Comparison of ENCODE assay signal across 1 cellular context in the genomic region with DNA sequence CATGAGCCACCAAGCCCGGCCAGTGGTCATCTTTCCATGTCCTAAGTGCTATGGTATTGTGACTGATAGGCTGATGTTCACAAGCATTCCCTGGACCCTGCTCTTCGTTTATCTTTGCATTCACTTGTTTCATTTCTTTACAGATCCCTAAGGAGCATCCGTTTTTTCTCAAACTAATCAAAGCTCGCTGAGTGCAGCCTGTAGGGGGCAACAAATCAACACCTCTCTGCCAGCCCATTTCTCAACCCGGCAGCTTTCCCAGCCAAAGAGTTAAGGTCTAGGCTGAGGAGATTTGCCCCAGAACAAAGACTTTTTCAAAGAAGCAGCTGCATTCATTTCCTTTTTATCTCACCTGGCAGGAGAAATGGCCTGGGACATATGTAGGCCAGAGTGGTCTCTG.
TF ChIP-seq lines count a peak whose summit lies in the region.

No MANE protein-coding gene starts in this region.

TF ChIP-seq in H1, 55 proteins besides CTCF, POLR2A, EP300 and RAD21:
- TF ChIP-seq, protein P1, sequence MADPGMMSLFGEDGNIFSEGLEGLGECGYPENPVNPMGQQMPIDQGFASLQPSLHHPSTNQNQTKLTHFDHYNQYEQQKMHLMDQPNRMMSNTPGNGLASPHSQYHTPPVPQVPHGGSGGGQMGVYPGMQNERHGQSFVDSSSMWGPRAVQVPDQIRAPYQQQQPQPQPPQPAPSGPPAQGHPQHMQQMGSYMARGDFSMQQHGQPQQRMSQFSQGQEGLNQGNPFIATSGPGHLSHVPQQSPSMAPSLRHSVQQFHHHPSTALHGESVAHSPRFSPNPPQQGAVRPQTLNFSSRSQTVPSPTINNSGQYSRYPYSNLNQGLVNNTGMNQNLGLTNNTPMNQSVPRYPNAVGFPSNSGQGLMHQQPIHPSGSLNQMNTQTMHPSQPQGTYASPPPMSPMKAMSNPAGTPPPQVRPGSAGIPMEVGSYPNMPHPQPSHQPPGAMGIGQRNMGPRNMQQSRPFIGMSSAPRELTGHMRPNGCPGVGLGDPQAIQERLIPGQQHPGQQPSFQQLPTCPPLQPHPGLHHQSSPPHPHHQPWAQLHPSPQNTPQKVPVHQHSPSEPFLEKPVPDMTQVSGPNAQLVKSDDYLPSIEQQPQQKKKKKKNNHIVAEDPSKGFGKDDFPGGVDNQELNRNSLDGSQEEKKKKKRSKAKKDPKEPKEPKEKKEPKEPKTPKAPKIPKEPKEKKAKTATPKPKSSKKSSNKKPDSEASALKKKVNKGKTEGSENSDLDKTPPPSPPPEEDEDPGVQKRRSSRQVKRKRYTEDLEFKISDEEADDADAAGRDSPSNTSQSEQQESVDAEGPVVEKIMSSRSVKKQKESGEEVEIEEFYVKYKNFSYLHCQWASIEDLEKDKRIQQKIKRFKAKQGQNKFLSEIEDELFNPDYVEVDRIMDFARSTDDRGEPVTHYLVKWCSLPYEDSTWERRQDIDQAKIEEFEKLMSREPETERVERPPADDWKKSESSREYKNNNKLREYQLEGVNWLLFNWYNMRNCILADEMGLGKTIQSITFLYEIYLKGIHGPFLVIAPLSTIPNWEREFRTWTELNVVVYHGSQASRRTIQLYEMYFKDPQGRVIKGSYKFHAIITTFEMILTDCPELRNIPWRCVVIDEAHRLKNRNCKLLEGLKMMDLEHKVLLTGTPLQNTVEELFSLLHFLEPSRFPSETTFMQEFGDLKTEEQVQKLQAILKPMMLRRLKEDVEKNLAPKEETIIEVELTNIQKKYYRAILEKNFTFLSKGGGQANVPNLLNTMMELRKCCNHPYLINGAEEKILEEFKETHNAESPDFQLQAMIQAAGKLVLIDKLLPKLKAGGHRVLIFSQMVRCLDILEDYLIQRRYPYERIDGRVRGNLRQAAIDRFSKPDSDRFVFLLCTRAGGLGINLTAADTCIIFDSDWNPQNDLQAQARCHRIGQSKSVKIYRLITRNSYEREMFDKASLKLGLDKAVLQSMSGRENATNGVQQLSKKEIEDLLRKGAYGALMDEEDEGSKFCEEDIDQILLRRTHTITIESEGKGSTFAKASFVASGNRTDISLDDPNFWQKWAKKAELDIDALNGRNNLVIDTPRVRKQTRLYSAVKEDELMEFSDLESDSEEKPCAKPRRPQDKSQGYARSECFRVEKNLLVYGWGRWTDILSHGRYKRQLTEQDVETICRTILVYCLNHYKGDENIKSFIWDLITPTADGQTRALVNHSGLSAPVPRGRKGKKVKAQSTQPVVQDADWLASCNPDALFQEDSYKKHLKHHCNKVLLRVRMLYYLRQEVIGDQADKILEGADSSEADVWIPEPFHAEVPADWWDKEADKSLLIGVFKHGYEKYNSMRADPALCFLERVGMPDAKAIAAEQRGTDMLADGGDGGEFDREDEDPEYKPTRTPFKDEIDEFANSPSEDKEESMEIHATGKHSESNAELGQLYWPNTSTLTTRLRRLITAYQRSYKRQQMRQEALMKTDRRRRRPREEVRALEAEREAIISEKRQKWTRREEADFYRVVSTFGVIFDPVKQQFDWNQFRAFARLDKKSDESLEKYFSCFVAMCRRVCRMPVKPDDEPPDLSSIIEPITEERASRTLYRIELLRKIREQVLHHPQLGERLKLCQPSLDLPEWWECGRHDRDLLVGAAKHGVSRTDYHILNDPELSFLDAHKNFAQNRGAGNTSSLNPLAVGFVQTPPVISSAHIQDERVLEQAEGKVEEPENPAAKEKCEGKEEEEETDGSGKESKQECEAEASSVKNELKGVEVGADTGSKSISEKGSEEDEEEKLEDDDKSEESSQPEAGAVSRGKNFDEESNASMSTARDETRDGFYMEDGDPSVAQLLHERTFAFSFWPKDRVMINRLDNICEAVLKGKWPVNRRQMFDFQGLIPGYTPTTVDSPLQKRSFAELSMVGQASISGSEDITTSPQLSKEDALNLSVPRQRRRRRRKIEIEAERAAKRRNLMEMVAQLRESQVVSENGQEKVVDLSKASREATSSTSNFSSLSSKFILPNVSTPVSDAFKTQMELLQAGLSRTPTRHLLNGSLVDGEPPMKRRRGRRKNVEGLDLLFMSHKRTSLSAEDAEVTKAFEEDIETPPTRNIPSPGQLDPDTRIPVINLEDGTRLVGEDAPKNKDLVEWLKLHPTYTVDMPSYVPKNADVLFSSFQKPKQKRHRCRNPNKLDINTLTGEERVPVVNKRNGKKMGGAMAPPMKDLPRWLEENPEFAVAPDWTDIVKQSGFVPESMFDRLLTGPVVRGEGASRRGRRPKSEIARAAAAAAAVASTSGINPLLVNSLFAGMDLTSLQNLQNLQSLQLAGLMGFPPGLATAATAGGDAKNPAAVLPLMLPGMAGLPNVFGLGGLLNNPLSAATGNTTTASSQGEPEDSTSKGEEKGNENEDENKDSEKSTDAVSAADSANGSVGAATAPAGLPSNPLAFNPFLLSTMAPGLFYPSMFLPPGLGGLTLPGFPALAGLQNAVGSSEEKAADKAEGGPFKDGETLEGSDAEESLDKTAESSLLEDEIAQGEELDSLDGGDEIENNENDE (IDR thresholded peaks at IDR 0.05; ENCODE audit: insufficient replicate concordance, low read length) = no peak
- TF ChIP-seq CEBPB (IDR thresholded peaks at IDR 0.05; ENCODE audit: low read depth, low read length) (no peak), SP2 (IDR thresholded peaks at IDR 0.05; ENCODE audit: low read length) (no peak)
